ENCODE assay signal across 1 cellular context in genomic region chr7:149090397-149091195, GRCh38.
TF ChIP-seq lines count a peak whose summit lies in the region.

A gene with protein sequence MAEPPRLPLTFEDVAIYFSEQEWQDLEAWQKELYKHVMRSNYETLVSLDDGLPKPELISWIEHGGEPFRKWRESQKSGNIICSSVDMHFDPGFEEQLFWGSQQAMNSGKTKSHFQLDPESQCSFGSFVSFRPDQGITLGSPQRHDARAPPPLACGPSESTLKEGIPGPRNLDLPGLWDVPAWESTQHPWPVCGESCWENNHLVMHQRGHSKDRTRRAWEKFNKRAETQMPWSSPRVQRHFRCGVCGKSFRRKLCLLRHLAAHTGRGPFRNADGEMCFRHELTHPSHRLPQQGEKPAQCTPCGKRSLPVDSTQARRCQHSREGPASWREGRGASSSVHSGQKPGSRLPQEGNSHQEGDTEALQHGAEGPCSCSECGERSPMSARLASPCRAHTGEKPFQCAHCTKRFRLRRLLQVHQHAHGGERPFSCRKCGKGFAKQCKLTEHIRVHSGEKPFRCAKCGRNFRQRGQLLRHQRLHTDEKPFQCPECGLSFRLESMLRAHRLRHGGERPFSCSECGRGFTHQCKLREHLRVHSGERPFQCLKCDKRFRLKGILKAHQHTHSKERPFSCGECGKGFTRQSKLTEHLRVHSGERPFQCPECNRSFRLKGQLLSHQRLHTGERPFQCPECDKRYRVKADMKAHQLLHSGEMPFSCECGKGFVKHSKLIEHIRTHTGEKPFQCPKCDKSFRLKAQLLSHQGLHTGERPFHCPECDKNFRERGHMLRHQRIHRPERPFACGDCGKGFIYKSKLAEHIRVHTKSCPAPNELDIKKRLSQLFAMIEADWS (minus strand): TSS chr7:149090718. CDS start chr7:149090640, 78 bp downstream.

TF ChIP-seq in K562, 482 proteins besides CTCF, POLR2A, EP300 and RAD21 (continued from another document and continues in another):
- TF ChIP-seq, protein P1, sequence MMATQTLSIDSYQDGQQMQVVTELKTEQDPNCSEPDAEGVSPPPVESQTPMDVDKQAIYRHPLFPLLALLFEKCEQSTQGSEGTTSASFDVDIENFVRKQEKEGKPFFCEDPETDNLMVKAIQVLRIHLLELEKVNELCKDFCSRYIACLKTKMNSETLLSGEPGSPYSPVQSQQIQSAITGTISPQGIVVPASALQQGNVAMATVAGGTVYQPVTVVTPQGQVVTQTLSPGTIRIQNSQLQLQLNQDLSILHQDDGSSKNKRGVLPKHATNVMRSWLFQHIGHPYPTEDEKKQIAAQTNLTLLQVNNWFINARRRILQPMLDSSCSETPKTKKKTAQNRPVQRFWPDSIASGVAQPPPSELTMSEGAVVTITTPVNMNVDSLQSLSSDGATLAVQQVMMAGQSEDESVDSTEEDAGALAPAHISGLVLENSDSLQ (IDR thresholded peaks at IDR 0.05): no peak
- TF ChIP-seq XRCC4 (IDR thresholded peaks at IDR 0.05; ENCODE audit: extremely low read depth, insufficient read depth, insufficient read length) (no peak), ZNF445 (CRISPR knock-in tag; IDR thresholded peaks at IDR 0.05; ENCODE audit: low read depth) (no peak), RNF2 (IDR thresholded peaks at IDR 0.05) (peak; percentile 71; the same call in 1 of the 2 replicates), TAF1 (IDR thresholded peaks at IDR 0.05; ENCODE audit: control insufficient read depth, extremely low read depth, insufficient read depth, low read length, severe bottlenecking) (peak; percentile 68), E2F5 (CRISPR knock-in tag; IDR thresholded peaks at IDR 0.05) (no peak; the same call in 1 of the 2 replicates), TCF7L2 (IDR thresholded peaks at IDR 0.05; ENCODE audit: low read depth, low read length) (no peak), CREM (IDR thresholded peaks at IDR 0.05; ENCODE audit: low read depth) (peak; percentile 73), RCOR1 (IDR thresholded peaks at IDR 0.05; ENCODE audit: borderline replicate concordance in 1 of 2, low read depth in 2 of 2, low read length in 2 of 2) (peak in 1 of 2 experiments; percentile 87; a peak in 2 of 4 replicates), ZNF561 (CRISPR knock-in tag; conservative IDR thresholded peaks at IDR 0.05) (no peak), HDGF (IDR thresholded peaks at IDR 0.05) (no peak), MCM3 (IDR thresholded peaks at IDR 0.05) (no peak), LEF1 (IDR thresholded peaks at IDR 0.05) (no peak), ZNF707 (CRISPR knock-in tag; conservative IDR thresholded peaks at IDR 0.05) (no peak), MBD2 (IDR thresholded peaks at IDR 0.05; ENCODE audit: borderline replicate concordance, low read depth) (peak; percentile 46; the same call in 1 of the 2 replicates), ZBTB34 (CRISPR knock-in tag; IDR thresholded peaks at IDR 0.05) (no peak), PHB (CRISPR knock-in tag; IDR thresholded peaks at IDR 0.05) (peak; percentile 59; the same call in 1 of the 2 replicates), NR2C2 (CRISPR knock-in tag; IDR thresholded peaks at IDR 0.05) (peak; percentile 53), NR2C2 (tag; IDR thresholded peaks at IDR 0.05) (peak; percentile 51; the same call in 1 of the 2 replicates), ZNF75A (CRISPR knock-in tag; IDR thresholded peaks at IDR 0.05) (no peak), KDM2B (CRISPR knock-in tag; IDR thresholded peaks at IDR 0.05) (peak; percentile 41; the same call in 1 of the 2 replicates), L3MBTL2 (IDR thresholded peaks at IDR 0.05) (peak; percentile 91), PHTF2 (CRISPR knock-in tag; IDR thresholded peaks at IDR 0.05) (no peak), HNRNPL (IDR thresholded peaks at IDR 0.05; ENCODE audit: low read depth, low read length) (peak; percentile 82; the same call in 1 of the 2 replicates), TBP (optimal IDR thresholded peaks at IDR 0.05; ENCODE audit: low read depth, low read length) (peak; percentile 65), NBN (IDR thresholded peaks at IDR 0.05; ENCODE audit: low read depth) (0 out of 2 replicates have a peak, but pooled peaks have one; percentile 4), STAG1 (CRISPR knock-in tag; IDR thresholded peaks at IDR 0.05; ENCODE audit: borderline replicate concordance) (peak; percentile 74), CEBPZ (IDR thresholded peaks at IDR 0.05; ENCODE audit: borderline replicate concordance, low read depth, low read length) (no peak)
- TF ChIP-seq, protein P2, sequence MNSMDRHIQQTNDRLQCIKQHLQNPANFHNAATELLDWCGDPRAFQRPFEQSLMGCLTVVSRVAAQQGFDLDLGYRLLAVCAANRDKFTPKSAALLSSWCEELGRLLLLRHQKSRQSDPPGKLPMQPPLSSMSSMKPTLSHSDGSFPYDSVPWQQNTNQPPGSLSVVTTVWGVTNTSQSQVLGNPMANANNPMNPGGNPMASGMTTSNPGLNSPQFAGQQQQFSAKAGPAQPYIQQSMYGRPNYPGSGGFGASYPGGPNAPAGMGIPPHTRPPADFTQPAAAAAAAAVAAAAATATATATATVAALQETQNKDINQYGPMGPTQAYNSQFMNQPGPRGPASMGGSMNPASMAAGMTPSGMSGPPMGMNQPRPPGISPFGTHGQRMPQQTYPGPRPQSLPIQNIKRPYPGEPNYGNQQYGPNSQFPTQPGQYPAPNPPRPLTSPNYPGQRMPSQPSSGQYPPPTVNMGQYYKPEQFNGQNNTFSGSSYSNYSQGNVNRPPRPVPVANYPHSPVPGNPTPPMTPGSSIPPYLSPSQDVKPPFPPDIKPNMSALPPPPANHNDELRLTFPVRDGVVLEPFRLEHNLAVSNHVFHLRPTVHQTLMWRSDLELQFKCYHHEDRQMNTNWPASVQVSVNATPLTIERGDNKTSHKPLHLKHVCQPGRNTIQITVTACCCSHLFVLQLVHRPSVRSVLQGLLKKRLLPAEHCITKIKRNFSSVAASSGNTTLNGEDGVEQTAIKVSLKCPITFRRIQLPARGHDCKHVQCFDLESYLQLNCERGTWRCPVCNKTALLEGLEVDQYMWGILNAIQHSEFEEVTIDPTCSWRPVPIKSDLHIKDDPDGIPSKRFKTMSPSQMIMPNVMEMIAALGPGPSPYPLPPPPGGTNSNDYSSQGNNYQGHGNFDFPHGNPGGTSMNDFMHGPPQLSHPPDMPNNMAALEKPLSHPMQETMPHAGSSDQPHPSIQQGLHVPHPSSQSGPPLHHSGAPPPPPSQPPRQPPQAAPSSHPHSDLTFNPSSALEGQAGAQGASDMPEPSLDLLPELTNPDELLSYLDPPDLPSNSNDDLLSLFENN (IDR thresholded peaks at IDR 0.05; ENCODE audit: low read depth in 2 of 2, low read length in 2 of 2): peak; percentile 55 to 65; a peak in 2 of 4 replicates
- TF ChIP-seq, protein P3, sequence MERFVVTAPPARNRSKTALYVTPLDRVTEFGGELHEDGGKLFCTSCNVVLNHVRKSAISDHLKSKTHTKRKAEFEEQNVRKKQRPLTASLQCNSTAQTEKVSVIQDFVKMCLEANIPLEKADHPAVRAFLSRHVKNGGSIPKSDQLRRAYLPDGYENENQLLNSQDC (CRISPR knock-in tag; IDR thresholded peaks at IDR 0.05): no peak
- TF ChIP-seq, protein P4, sequence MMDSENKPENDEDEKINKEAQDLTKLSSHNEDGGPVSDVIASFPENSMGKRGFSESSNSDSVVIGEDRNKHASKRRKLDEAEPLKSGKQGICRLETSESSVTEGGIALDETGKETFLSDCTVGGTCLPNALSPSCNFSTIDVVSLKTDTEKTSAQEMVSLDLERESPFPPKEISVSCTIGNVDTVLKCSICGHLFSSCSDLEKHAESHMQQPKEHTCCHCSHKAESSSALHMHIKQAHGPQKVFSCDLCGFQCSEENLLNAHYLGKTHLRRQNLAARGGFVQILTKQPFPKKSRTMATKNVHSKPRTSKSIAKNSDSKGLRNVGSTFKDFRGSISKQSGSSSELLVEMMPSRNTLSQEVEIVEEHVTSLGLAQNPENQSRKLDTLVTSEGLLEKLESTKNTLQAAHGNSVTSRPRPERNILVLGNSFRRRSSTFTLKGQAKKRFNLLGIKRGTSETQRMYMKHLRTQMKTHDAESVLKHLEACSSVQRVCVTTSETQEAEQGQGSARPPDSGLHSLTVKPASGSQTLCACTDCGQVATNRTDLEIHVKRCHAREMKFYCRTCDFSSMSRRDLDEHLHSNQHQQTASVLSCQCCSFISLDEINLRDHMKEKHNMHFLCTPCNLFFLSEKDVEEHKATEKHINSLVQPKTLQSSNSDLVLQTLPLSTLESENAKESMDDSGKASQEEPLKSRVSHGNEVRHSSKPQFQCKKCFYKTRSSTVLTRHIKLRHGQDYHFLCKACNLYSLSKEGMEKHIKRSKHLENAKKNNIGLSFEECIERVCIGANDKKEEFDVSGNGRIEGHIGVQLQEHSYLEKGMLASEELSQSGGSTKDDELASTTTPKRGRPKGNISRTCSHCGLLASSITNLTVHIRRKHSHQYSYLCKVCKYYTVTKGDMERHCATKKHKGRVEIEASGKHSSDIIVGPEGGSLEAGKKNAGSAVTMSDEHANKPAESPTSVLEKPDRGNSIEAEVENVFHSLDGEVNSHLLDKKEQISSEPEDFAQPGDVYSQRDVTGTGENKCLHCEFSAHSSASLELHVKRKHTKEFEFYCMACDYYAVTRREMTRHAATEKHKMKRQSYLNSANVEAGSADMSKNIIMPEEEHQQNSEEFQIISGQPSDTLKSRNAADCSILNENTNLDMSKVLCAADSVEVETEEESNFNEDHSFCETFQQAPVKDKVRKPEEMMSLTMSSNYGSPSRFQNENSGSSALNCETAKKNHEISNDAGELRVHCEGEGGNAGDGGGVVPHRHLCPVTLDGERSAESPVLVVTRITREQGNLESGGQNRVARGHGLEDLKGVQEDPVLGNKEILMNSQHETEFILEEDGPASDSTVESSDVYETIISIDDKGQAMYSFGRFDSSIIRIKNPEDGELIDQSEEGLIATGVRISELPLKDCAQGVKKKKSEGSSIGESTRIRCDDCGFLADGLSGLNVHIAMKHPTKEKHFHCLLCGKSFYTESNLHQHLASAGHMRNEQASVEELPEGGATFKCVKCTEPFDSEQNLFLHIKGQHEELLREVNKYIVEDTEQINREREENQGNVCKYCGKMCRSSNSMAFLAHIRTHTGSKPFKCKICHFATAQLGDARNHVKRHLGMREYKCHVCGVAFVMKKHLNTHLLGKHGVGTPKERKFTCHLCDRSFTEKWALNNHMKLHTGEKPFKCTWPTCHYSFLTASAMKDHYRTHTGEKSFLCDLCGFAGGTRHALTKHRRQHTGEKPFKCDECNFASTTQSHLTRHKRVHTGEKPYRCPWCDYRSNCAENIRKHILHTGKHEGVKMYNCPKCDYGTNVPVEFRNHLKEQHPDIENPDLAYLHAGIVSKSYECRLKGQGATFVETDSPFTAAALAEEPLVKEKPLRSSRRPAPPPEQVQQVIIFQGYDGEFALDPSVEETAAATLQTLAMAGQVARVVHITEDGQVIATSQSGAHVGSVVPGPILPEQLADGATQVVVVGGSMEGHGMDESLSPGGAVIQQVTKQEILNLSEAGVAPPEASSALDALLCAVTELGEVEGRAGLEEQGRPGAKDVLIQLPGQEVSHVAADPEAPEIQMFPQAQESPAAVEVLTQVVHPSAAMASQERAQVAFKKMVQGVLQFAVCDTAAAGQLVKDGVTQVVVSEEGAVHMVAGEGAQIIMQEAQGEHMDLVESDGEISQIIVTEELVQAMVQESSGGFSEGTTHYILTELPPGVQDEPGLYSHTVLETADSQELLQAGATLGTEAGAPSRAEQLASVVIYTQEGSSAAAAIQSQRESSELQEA (IDR thresholded peaks at IDR 0.05; ENCODE audit: low read depth): no peak
- TF ChIP-seq, protein P5, sequence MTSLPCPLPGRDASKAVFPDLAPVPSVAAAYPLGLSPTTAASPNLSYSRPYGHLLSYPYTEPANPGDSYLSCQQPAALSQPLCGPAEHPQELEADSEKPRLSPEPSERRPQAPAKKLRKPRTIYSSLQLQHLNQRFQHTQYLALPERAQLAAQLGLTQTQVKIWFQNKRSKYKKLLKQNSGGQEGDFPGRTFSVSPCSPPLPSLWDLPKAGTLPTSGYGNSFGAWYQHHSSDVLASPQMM (CRISPR knock-in tag; IDR thresholded peaks at IDR 0.05): no peak
